Comparison of ENCODE assay signal across 19 cellular contexts in genomic region chr14:103491691-103492090, GRCh38. TPM values are rescaled to one million over a fixed set of nuclear protein-coding genes. Genes with fewer than 3 reads are reported as not detected.
A peak's percentile ranks its signal among the peaks of the same experiment; 100 is the strongest.
DNase-seq lines count a peak whose midpoint lies in the region; ATAC-seq and TF ChIP-seq lines count a peak whose summit lies in the region.
"Had no signal": no experiment of that assay in that cellular context is flagged by ENCODE, and none has a peak within 500 bp of the region (broad histone marks: within the 10 kb centered on the region; RNA-seq: fewer than 3 reads in every experiment).

No MANE protein-coding gene starts in this region.

- H3K9me3 ChIP-seq in GM23248 (ENCODE audit: low read depth) = no peaks in the 10 kb centered on the region
- H3K9me3 ChIP-seq in SK-N-MC (ENCODE audit: low read depth, low read length) = no peaks in the 10 kb centered on the region

- no peaks in the 10 kb centered on the region for H3K27me3 Mint-ChIP-seq in endothelial cell (ENCODE audit: unreplicated experiment)
- H3K27me3 Mint-ChIP-seq in nephron progenitor cell (ENCODE audit: low read depth, poor library complexity) = no peaks in the 10 kb centered on the region

- H3K4me2 ChIP-seq in GM23248 (ENCODE audit: unreplicated experiment) = no peak overlapping the region
- H3K4me2 ChIP-seq: PC-9 had no signal

- H3K9ac ChIP-seq in GM23248 (no peak overlapping the region), SK-N-MC (ENCODE audit: insufficient read length) (no peak overlapping the region)

- H3K4me3 ChIP-seq in GM23248 = no peak overlapping the region
- H3K4me3 ChIP-seq in SK-N-MC = no peak overlapping the region
- H3K4me3 ChIP-seq: PC-9 had no signal

- peaks cover 61% of the 10 kb centered on the region for H3K79me2 ChIP-seq in GM23248 (ENCODE audit: insufficient read depth)

- peaks cover 23% of the 10 kb centered on the region for H3K4me1 ChIP-seq in GM23248 (ENCODE audit: insufficient read depth)

- H3K9me3 Mint-ChIP-seq in endothelial cell (ENCODE audit: unreplicated experiment) = no peaks in the 10 kb centered on the region
- H3K9me3 Mint-ChIP-seq in nephron progenitor cell = no peaks in the 10 kb centered on the region
- H3K9me3 Mint-ChIP-seq: CD14-positive monocyte had no signal

- no peak overlapping the region for H3K4me3 Mint-ChIP-seq in endothelial cell (ENCODE audit: unreplicated experiment)
- no peak overlapping the region for H3K4me3 Mint-ChIP-seq in nephron progenitor cell
- H3K4me3 Mint-ChIP-seq: CD14-positive monocyte had no signal

- H3K36me3 ChIP-seq in GM23248 (ENCODE audit: low read depth) (peaks cover 30% of the 10 kb centered on the region; the same call in 1 of the 2 replicates), SK-N-MC (ENCODE audit: insufficient read depth, low read length) (peaks cover 72% of the 10 kb centered on the region)

- DNase-seq in GM23248 (no peak), SK-N-MC (ENCODE audit: low read depth, low spot score) (no peak), endothelial cell (ENCODE audit: low spot score) (no peak), nephron progenitor cell (no peak), T-helper 9 cell (no peak), SW480 (ENCODE audit: low spot score) (no peak)
- no peak for DNase-seq in effector CD8-positive, alpha-beta T cell (lab: John Stamatoyannopoulos, UW)
- DNase-seq: AML-193, DMS 273 treated with DMSO at 0.1 percent for 48 hours, GF-D8, GOT3, KG1, NCI-H1417 treated with DMSO at 0.1 percent for 48 hours, NCI-H2029 treated with DMSO at 0.1 percent for 48 hours, NCI-H774, PC-9 had no signal

- H3K27ac ChIP-seq in GM23248 (peak overlapping the region; percentile 75; the same call in 1 of the 2 replicates), SK-N-MC (peak overlapping the region; percentile 27)
- H3K27ac ChIP-seq: PC-9 had no signal

- no peak for ATAC-seq in esophagus mucosa
- ATAC-seq: HepG2 had no signal

- no peaks in the 10 kb centered on the region for H3K9me2 ChIP-seq in GM23248 (ENCODE audit: insufficient read depth)

- H3K27ac Mint-ChIP-seq in endothelial cell (ENCODE audit: unreplicated experiment) (peak overlapping the region; percentile 58), nephron progenitor cell (peak overlapping the region; percentile 24)

- in situ Hi-C loops in GM23248 (cut with MboI) = no loop called here

- H2AFZ ChIP-seq in GM23248 = no peak overlapping the region
- H2AFZ ChIP-seq: PC-9 had no signal

- no peaks in the 10 kb centered on the region for H4K20me1 ChIP-seq in GM23248 (ENCODE audit: insufficient read depth)

- H3K4me1 Mint-ChIP-seq in endothelial cell (ENCODE audit: unreplicated experiment) = peaks cover 22% of the 10 kb centered on the region
- H3K4me1 Mint-ChIP-seq in nephron progenitor cell = no peaks in the 10 kb centered on the region
- H3K4me1 Mint-ChIP-seq: CD14-positive monocyte had no signal

- TF ChIP-seq CTCF in endothelial cell (IDR thresholded peaks at IDR 0.05; ENCODE audit: unreplicated experiment) = no peak
- no peak for TF ChIP-seq CTCF in nephron progenitor cell (IDR thresholded peaks at IDR 0.05)

- H3K36me3 Mint-ChIP-seq in endothelial cell (ENCODE audit: low read depth, unreplicated experiment) (peaks cover 26% of the 10 kb centered on the region), nephron progenitor cell (ENCODE audit: low read depth) (peaks cover 48% of the 10 kb centered on the region)

- peaks cover 5% of the 10 kb centered on the region for H3F3A ChIP-seq in GM23248 (ENCODE audit: insufficient read depth)

- WGBS in GM23248 (ENCODE audit: low coverage in 1 of 2, low lambda C conversion rate in 2 of 2, missing lambda C conversion rate in 2 of 2), 2 experiments = 36 to 40% methylated on average over 10 of the region's 10 CpGs

- no peaks in the 10 kb centered on the region for H3K27me3 ChIP-seq in GM23248 (replicated peaks; ENCODE audit: insufficient read depth)

RNA-seq across cellular contexts. Expression of gene CKB, which starts 30.9 kb away (rescaled TPM):
- total RNA-seq in GM23248 (2014; rRNA removed; shearing (Covaris generic)) = 18.5 and 27.2 TPM in 2 replicates
- polyA plus RNA-seq in GM23248 (2016; fragmentation: Nextera tagmentation; extraction: Ambion mirVana) = 28.0 and 32.2 TPM in 2 replicates
- total RNA-seq in endothelial cell (ENCODE audit: unreplicated experiment) (23.1 TPM), esophagus mucosa (17.8 TPM)

RNA-seq across cellular contexts. Expression of gene TRMT61A, which starts 37.3 kb away (rescaled TPM):
- 13.2 and 15.0 TPM in 2 replicates for total RNA-seq in GM23248 (2014; rRNA removed; shearing (Covaris generic))
- 12.7 and 13.3 TPM in 2 replicates for polyA plus RNA-seq in GM23248 (2016; fragmentation: Nextera tagmentation; extraction: Ambion mirVana)
- total RNA-seq in endothelial cell (ENCODE audit: unreplicated experiment) (6.1 TPM), esophagus mucosa (6.1 TPM)
